ENCODE assay signal across 9 cellular contexts in genomic region chr17:67441052-67441738, GRCh38.
DNase-seq lines count a peak whose midpoint lies in the region; ATAC-seq, FAIRE-seq and TF ChIP-seq lines count a peak whose summit lies in the region.
"Had no signal": no experiment of that assay in that cellular context is flagged by ENCODE, and none has a peak within 500 bp of the region (broad histone marks: within the 10 kb centered on the region; RNA-seq: fewer than 3 reads in every experiment).

No MANE protein-coding gene starts in this region.

- 11% methylated on average over 15 of the region's 15 CpGs for WGBS in A549 (ENCODE audit: missing lambda C conversion rate)

- no peaks in the 10 kb centered on the region for H3K9me3 ChIP-seq in A549

- peaks cover 10% of the 10 kb centered on the region for H3K4me1 Mint-ChIP-seq in activated B cell treated with CpG ODN at 0.5 μM for 24 hours
- H3K4me1 Mint-ChIP-seq in naive thymus-derived CD8-positive, alpha-beta T cell, result peaks cover 48 to 93% (median 89%) of the 10 kb centered on the region in 4 donors

- no peaks in the 10 kb centered on the region for H3K36me3 Mint-ChIP-seq in activated B cell treated with CpG ODN at 0.5 μM for 24 hours (ENCODE audit: low read depth)
- peaks cover 0 to 4% (median 0%) of the 10 kb centered on the region in 3 donors for H3K36me3 Mint-ChIP-seq in naive thymus-derived CD8-positive, alpha-beta T cell

- no peak for TF ChIP-seq RAD21 in A549 (conservative IDR thresholded peaks at IDR 0.05 in 1 of 2, IDR thresholded peaks at IDR 0.05 in 1 of 2)

- DNase-seq in A549 (ENCODE audit: low read depth in 1 of 2, low spot score in 1 of 2), result peak; percentile 81 to 85
- peak; percentile 77 for DNase-seq in HT-29 (ENCODE audit: low spot score)
- no peak for DNase-seq in activated B cell treated with CpG ODN at 0.5 μM for 24 hours
- peak; percentile 23 for DNase-seq in choroid plexus epithelial cell (ENCODE audit: low read depth)
- peak; percentile 47 to 89 (median 77) for DNase-seq in naive thymus-derived CD8-positive, alpha-beta T cell
- peak; percentile 76 for DNase-seq in stimulated activated naive CD4-positive, alpha-beta T cell treated with Interleukin-2 at 50 U/mL for 16 hours (lab: John Stamatoyannopoulos, UW)
- no peak for DNase-seq in SKM-1 (lab: John Stamatoyannopoulos, UW; ENCODE audit: unreplicated experiment)

- CTCF ChIA-PET in A549 (lab: Yijun Ruan, JAX) (interaction anchor here (0.6 to 5.3 kb wide), 12 partner anchors 10 to 249 kb away, joined by 3 to 27 read pairs (median 4); no protein-coding TSS in a partner anchor), activated B cell treated with CpG ODN at 0.5 μM for 24 hours (lab: Charles Lee) (interaction anchor here (1.3 kb wide), 1 partner anchor 66 kb away, joined by 3 read pairs; no protein-coding TSS in a partner anchor)

- no peaks in the 10 kb centered on the region for H3K9me3 Mint-ChIP-seq in activated B cell treated with CpG ODN at 0.5 μM for 24 hours
- H3K9me3 Mint-ChIP-seq in naive thymus-derived CD8-positive, alpha-beta T cell, result no peaks in the 10 kb centered on the region

- POLR2A ChIA-PET in A549 (lab: Yijun Ruan, JAX) (interaction anchor here (0.6 to 1.2 kb wide), 5 partner anchors 19 to 143 kb away, joined by 3 to 9 read pairs (median 4); no protein-coding TSS in a partner anchor), activated B cell treated with CpG ODN at 0.5 μM for 24 hours (lab: Charles Lee) (interaction anchor here (1.3 kb wide), 1 partner anchor 31 kb away, joined by 5 read pairs; no protein-coding TSS in a partner anchor)
- POLR2A ChIA-PET in naive thymus-derived CD8-positive, alpha-beta T cell (lab: Charles Lee), result interaction anchor here (0.6 to 29.3 kb wide), 23 partner anchors 10 to 850 kb away, joined by 3 to 824 read pairs (median 6); partner anchors contain the start of genes ARSG, PITPNC1, PSMD12 and SLC16A6

- no peaks in the 10 kb centered on the region for H3K27me3 Mint-ChIP-seq in activated B cell treated with CpG ODN at 0.5 μM for 24 hours
- H3K27me3 Mint-ChIP-seq in naive thymus-derived CD8-positive, alpha-beta T cell, result no peaks in the 10 kb centered on the region

- no peak overlapping the region for H3K27ac Mint-ChIP-seq in activated B cell treated with CpG ODN at 0.5 μM for 24 hours
- H3K27ac Mint-ChIP-seq in naive thymus-derived CD8-positive, alpha-beta T cell, result peak overlapping the region; percentile 95 to 100 (median 99)

- no peak for TF ChIP-seq POLR2A in A549 (IDR thresholded peaks at IDR 0.05; ENCODE audit: low read length)

- TF ChIP-seq EP300 in A549 (IDR thresholded peaks at IDR 0.05), result no peak

- peak overlapping the region; percentile 8 for H3K4me3 Mint-ChIP-seq in activated B cell treated with CpG ODN at 0.5 μM for 24 hours
- peak overlapping the region; percentile 72 to 91 (median 83) for H3K4me3 Mint-ChIP-seq in naive thymus-derived CD8-positive, alpha-beta T cell

- H3K4me3 ChIP-seq in A549 (peak overlapping the region; percentile 8), choroid plexus epithelial cell (ENCODE audit: low read depth, low read length) (peak overlapping the region; percentile 40)

- peak; percentile 88 for FAIRE-seq in A549 (lab: Jason Lieb, UNC)
- FAIRE-seq: G401.6 had no signal

- H3K27ac ChIP-seq in A549, result peak overlapping the region; percentile 56 to 71

- TF ChIP-seq CTCF in A549 (IDR thresholded peaks at IDR 0.05) (no peak), activated B cell treated with CpG ODN at 0.5 μM for 24 hours (IDR thresholded peaks at IDR 0.05) (no peak), choroid plexus epithelial cell (conservative IDR thresholded peaks at IDR 0.05; ENCODE audit: low read depth, low read length) (no peak)

- ATAC-seq in A549 (peak; percentile 94 to 96), activated B cell treated with CpG ODN at 0.5 μM for 24 hours (ENCODE audit: low read depth) (peak; percentile 65), HG02678 (IDR thresholded peaks at IDR 0.05; ENCODE audit: unreplicated experiment) (no peak)
- ATAC-seq in naive thymus-derived CD8-positive, alpha-beta T cell, result peak; percentile 87 to 93

- intact Hi-C loops in activated B cell treated with CpG ODN at 0.5 μM for 24 hours (cut with micrococcal nuclease), result no loop called here

- peak overlapping the region; percentile 70 for H3K4me2 ChIP-seq in A549

- H3K4me1 ChIP-seq in A549, result peaks cover 21% of the 10 kb centered on the region

TF ChIP-seq in A549, 52 proteins besides CTCF, POLR2A, EP300 and RAD21:
- TF ChIP-seq NR3C1 (IDR thresholded peaks at IDR 0.05) (no peak), JUNB (IDR thresholded peaks at IDR 0.05) (peak; percentile 37; the same call in 1 of the 2 replicates), FOSL2 (IDR thresholded peaks at IDR 0.05) (peak; percentile 29; the same call in 1 of the 2 replicates), FOSL2 (CRISPR knock-in tag; IDR thresholded peaks at IDR 0.05) (peak; percentile 87)

Comparison
In these comparisons a context has a peak if more than half of its experiments do, and no peak if none do; other contexts are left out.
1. DNase-seq: peak in A549 (2 of 2), HT-29 (single experiment), choroid plexus epithelial cell (single experiment), naive thymus-derived CD8-positive, alpha-beta T cell (10 of 10) and stimulated activated naive CD4-positive, alpha-beta T cell treated with Interleukin-2 at 50 U/mL for 16 hours (single experiment); none in activated B cell treated with CpG ODN at 0.5 μM for 24 hours (single experiment) and SKM-1 (single experiment).